In the genomic region with DNA sequence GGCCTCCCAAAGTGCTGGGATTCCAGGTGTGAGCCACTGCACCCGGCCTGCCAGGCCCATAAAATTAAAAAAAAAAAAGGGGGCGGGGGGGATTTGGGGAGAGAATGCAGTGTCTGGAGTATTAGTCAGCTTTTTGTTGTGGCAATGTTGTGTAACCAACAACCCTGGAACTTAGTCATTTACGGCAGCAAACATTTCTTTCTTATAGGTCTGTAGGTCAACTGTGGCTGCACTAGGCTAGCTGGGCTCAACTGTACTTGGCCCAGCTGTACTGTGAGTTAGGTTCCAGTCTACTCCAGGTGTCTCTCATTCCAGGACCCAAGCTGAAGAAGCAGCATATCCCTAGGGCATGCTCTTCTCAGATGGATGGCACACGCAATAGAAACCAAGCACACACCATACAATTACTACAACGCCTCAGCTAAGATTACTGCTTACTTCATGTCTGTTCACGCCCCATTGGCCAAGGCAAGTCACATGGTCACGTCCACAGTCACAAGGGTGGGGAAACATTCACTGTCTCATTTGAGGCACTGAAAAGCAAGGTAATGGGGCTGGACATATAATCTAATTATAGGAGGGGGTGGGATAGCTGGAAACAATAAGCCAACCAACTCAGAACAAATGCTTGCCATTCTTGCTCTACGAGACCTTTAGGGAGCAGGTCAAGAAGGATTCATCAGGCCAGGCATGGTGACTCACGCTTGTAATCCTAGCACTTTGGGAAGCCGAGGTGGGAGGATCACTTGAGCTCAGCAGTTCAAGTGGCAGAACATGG, we compare ENCODE assay signal across 1 cellular context.
A peak's percentile ranks its signal among the peaks of the same experiment; 100 is the strongest.
TF ChIP-seq lines count a peak whose summit lies in the region.

No MANE protein-coding gene starts in this region.

TF ChIP-seq in K562, 482 proteins besides CTCF, POLR2A, EP300 and RAD21 (continued from another document):
- TF ChIP-seq, protein P1, sequence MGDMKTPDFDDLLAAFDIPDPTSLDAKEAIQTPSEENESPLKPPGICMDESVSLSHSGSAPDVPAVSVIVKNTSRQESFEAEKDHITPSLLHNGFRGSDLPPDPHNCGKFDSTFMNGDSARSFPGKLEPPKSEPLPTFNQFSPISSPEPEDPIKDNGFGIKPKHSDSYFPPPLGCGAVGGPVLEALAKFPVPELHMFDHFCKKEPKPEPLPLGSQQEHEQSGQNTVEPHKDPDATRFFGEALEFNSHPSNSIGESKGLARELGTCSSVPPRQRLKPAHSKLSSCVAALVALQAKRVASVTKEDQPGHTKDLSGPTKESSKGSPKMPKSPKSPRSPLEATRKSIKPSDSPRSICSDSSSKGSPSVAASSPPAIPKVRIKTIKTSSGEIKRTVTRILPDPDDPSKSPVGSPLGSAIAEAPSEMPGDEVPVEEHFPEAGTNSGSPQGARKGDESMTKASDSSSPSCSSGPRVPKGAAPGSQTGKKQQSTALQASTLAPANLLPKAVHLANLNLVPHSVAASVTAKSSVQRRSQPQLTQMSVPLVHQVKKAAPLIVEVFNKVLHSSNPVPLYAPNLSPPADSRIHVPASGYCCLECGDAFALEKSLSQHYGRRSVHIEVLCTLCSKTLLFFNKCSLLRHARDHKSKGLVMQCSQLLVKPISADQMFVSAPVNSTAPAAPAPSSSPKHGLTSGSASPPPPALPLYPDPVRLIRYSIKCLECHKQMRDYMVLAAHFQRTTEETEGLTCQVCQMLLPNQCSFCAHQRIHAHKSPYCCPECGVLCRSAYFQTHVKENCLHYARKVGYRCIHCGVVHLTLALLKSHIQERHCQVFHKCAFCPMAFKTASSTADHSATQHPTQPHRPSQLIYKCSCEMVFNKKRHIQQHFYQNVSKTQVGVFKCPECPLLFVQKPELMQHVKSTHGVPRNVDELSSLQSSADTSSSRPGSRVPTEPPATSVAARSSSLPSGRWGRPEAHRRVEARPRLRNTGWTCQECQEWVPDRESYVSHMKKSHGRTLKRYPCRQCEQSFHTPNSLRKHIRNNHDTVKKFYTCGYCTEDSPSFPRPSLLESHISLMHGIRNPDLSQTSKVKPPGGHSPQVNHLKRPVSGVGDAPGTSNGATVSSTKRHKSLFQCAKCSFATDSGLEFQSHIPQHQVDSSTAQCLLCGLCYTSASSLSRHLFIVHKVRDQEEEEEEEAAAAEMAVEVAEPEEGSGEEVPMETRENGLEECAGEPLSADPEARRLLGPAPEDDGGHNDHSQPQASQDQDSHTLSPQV (IDR thresholded peaks at IDR 0.05) = peak; percentile 71
- no peak for TF ChIP-seq HDGF (IDR thresholded peaks at IDR 0.05)
- no peak for TF ChIP-seq GTF2E2 (tag; IDR thresholded peaks at IDR 0.05)
- TF ChIP-seq FOXA3 (CRISPR knock-in tag; conservative IDR thresholded peaks at IDR 0.05 in 1 of 2, IDR thresholded peaks at IDR 0.05 in 1 of 2) = no peak
- TF ChIP-seq ZEB2 (IDR thresholded peaks at IDR 0.05) = no peak
- TF ChIP-seq ZNF695 (CRISPR knock-in tag; IDR thresholded peaks at IDR 0.05) = no peak
- TF ChIP-seq NFATC3 (IDR thresholded peaks at IDR 0.05) = no peak
- TF ChIP-seq NFRKB (IDR thresholded peaks at IDR 0.05; ENCODE audit: low read depth) = no peak
- TF ChIP-seq CCNT2 (IDR thresholded peaks at IDR 0.05; ENCODE audit: borderline replicate concordance, extremely low read depth, insufficient read length, low read depth, low read length) = no peak
- TF ChIP-seq RNF2 (IDR thresholded peaks at IDR 0.05) = no peak
- TF ChIP-seq ELF4 (CRISPR knock-in tag; IDR thresholded peaks at IDR 0.05) = no peak
- TF ChIP-seq MEIS2 (IDR thresholded peaks at IDR 0.05; ENCODE audit: partially characterized antibody) = no peak
- TF ChIP-seq, protein P2, sequence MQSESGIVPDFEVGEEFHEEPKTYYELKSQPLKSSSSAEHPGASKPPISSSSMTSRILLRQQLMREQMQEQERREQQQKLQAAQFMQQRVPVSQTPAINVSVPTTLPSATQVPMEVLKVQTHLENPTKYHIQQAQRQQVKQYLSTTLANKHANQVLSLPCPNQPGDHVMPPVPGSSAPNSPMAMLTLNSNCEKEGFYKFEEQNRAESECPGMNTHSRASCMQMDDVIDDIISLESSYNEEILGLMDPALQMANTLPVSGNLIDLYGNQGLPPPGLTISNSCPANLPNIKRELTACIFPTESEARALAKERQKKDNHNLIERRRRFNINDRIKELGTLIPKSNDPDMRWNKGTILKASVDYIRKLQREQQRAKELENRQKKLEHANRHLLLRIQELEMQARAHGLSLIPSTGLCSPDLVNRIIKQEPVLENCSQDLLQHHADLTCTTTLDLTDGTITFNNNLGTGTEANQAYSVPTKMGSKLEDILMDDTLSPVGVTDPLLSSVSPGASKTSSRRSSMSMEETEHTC (IDR thresholded peaks at IDR 0.05) = no peak
- TF ChIP-seq, protein P3, sequence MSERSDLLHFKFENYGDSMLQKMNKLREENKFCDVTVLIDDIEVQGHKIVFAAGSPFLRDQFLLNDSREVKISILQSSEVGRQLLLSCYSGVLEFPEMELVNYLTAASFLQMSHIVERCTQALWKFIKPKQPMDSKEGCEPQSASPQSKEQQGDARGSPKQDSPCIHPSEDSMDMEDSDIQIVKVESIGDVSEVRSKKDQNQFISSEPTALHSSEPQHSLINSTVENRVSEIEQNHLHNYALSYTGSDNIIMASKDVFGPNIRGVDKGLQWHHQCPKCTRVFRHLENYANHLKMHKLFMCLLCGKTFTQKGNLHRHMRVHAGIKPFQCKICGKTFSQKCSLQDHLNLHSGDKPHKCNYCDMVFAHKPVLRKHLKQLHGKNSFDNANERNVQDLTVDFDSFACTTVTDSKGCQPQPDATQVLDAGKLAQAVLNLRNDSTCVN (CRISPR knock-in tag; IDR thresholded peaks at IDR 0.05) = no peak
- TF ChIP-seq FOXJ3 (CRISPR knock-in tag; IDR thresholded peaks at IDR 0.05) = no peak
- TF ChIP-seq FOXP1 (CRISPR knock-in tag; IDR thresholded peaks at IDR 0.05) = no peak
- no peak for TF ChIP-seq NR2C1 (IDR thresholded peaks at IDR 0.05)
- no peak for TF ChIP-seq NR2C1 (tag; IDR thresholded peaks at IDR 0.05)
- TF ChIP-seq, protein P4, sequence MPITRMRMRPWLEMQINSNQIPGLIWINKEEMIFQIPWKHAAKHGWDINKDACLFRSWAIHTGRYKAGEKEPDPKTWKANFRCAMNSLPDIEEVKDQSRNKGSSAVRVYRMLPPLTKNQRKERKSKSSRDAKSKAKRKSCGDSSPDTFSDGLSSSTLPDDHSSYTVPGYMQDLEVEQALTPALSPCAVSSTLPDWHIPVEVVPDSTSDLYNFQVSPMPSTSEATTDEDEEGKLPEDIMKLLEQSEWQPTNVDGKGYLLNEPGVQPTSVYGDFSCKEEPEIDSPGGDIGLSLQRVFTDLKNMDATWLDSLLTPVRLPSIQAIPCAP (CRISPR knock-in tag; IDR thresholded peaks at IDR 0.05; ENCODE audit: borderline replicate concordance) = no peak
- TF ChIP-seq PHF21A (IDR thresholded peaks at IDR 0.05; ENCODE audit: borderline replicate concordance, low read depth) = no peak
- TF ChIP-seq SMAD4 (CRISPR knock-in tag; conservative IDR thresholded peaks at IDR 0.05) = 0 out of 2 replicates have a peak, but pooled peaks have one; percentile 21
- TF ChIP-seq, protein P5, sequence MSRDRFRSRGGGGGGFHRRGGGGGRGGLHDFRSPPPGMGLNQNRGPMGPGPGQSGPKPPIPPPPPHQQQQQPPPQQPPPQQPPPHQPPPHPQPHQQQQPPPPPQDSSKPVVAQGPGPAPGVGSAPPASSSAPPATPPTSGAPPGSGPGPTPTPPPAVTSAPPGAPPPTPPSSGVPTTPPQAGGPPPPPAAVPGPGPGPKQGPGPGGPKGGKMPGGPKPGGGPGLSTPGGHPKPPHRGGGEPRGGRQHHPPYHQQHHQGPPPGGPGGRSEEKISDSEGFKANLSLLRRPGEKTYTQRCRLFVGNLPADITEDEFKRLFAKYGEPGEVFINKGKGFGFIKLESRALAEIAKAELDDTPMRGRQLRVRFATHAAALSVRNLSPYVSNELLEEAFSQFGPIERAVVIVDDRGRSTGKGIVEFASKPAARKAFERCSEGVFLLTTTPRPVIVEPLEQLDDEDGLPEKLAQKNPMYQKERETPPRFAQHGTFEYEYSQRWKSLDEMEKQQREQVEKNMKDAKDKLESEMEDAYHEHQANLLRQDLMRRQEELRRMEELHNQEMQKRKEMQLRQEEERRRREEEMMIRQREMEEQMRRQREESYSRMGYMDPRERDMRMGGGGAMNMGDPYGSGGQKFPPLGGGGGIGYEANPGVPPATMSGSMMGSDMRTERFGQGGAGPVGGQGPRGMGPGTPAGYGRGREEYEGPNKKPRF (IDR thresholded peaks at IDR 0.05; ENCODE audit: low read depth, low read length) = no peak
- TF ChIP-seq, protein P6, sequence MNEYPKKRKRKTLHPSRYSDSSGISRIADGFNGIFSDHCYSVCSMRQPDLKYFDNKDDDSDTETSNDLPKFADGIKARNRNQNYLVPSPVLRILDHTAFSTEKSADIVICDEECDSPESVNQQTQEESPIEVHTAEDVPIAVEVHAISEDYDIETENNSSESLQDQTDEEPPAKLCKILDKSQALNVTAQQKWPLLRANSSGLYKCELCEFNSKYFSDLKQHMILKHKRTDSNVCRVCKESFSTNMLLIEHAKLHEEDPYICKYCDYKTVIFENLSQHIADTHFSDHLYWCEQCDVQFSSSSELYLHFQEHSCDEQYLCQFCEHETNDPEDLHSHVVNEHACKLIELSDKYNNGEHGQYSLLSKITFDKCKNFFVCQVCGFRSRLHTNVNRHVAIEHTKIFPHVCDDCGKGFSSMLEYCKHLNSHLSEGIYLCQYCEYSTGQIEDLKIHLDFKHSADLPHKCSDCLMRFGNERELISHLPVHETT (CRISPR knock-in tag; conservative IDR thresholded peaks at IDR 0.05 in 1 of 2, IDR thresholded peaks at IDR 0.05 in 1 of 2) = peak in 1 of 2 experiments; percentile 50; a peak in 2 of 4 replicates
- TF ChIP-seq GABPB1 (CRISPR knock-in tag; IDR thresholded peaks at IDR 0.05) = no peak
- TF ChIP-seq, protein P7, sequence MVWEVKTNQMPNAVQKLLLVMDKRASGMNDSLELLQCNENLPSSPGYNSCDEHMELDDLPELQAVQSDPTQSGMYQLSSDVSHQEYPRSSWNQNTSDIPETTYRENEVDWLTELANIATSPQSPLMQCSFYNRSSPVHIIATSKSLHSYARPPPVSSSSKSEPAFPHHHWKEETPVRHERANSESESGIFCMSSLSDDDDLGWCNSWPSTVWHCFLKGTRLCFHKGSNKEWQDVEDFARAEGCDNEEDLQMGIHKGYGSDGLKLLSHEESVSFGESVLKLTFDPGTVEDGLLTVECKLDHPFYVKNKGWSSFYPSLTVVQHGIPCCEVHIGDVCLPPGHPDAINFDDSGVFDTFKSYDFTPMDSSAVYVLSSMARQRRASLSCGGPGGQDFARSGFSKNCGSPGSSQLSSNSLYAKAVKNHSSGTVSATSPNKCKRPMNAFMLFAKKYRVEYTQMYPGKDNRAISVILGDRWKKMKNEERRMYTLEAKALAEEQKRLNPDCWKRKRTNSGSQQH (CRISPR knock-in tag; IDR thresholded peaks at IDR 0.05) = no peak
- TF ChIP-seq HEY1 (CRISPR knock-in tag; IDR thresholded peaks at IDR 0.05; ENCODE audit: borderline replicate concordance) = no peak
- no peak for TF ChIP-seq MCM3 (IDR thresholded peaks at IDR 0.05)
- no peak for TF ChIP-seq ESRRA (IDR thresholded peaks at IDR 0.05; ENCODE audit: borderline replicate concordance, low read depth)
- no peak for TF ChIP-seq MYBL2 (IDR thresholded peaks at IDR 0.05; ENCODE audit: low read depth)
- TF ChIP-seq MYBL2 (CRISPR knock-in tag; IDR thresholded peaks at IDR 0.05; ENCODE audit: borderline replicate concordance) = no peak
- no peak for TF ChIP-seq RBM14 (IDR thresholded peaks at IDR 0.05; ENCODE audit: borderline replicate concordance, insufficient read depth, low read depth, low read length)
- no peak for TF ChIP-seq POLR2G (IDR thresholded peaks at IDR 0.05; ENCODE audit: low read depth, low read length)
- no peak; the same call in 1 of the 2 replicates for TF ChIP-seq HDAC8 (tag; IDR thresholded peaks at IDR 0.05)
- no peak for TF ChIP-seq MYC (IDR thresholded peaks at IDR 0.05; ENCODE audit: low read depth, low read length)
- no peak for TF ChIP-seq MYC (CRISPR knock-in tag; IDR thresholded peaks at IDR 0.05; ENCODE audit: borderline replicate concordance, low read depth)
- TF ChIP-seq KAT8 (IDR thresholded peaks at IDR 0.05; ENCODE audit: low read depth) = no peak
- no peak for TF ChIP-seq NCOA4 (IDR thresholded peaks at IDR 0.05; ENCODE audit: partially characterized antibody)
- TF ChIP-seq SMARCA4 (IDR thresholded peaks at IDR 0.05) = peak; percentile 76
- TF ChIP-seq MTA3 (IDR thresholded peaks at IDR 0.05; ENCODE audit: borderline replicate concordance) = no peak
- no peak for TF ChIP-seq XRCC4 (IDR thresholded peaks at IDR 0.05; ENCODE audit: extremely low read depth, insufficient read depth, insufficient read length)
- no peak for TF ChIP-seq ZNF707 (CRISPR knock-in tag; conservative IDR thresholded peaks at IDR 0.05)
- TF ChIP-seq, protein P8, sequence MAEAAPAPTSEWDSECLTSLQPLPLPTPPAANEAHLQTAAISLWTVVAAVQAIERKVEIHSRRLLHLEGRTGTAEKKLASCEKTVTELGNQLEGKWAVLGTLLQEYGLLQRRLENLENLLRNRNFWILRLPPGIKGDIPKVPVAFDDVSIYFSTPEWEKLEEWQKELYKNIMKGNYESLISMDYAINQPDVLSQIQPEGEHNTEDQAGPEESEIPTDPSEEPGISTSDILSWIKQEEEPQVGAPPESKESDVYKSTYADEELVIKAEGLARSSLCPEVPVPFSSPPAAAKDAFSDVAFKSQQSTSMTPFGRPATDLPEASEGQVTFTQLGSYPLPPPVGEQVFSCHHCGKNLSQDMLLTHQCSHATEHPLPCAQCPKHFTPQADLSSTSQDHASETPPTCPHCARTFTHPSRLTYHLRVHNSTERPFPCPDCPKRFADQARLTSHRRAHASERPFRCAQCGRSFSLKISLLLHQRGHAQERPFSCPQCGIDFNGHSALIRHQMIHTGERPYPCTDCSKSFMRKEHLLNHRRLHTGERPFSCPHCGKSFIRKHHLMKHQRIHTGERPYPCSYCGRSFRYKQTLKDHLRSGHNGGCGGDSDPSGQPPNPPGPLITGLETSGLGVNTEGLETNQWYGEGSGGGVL (CRISPR knock-in tag; IDR thresholded peaks at IDR 0.05) = no peak
- peak; percentile 95 for TF ChIP-seq L3MBTL2 (IDR thresholded peaks at IDR 0.05)
- no peak for TF ChIP-seq GABPA (tag; conservative IDR thresholded peaks at IDR 0.05; ENCODE audit: low read depth)
- 0 out of 2 replicates have a peak, but pooled peaks have one; percentile 28 for TF ChIP-seq BACH1 (tag; IDR thresholded peaks at IDR 0.05)
- TF ChIP-seq, protein P9, sequence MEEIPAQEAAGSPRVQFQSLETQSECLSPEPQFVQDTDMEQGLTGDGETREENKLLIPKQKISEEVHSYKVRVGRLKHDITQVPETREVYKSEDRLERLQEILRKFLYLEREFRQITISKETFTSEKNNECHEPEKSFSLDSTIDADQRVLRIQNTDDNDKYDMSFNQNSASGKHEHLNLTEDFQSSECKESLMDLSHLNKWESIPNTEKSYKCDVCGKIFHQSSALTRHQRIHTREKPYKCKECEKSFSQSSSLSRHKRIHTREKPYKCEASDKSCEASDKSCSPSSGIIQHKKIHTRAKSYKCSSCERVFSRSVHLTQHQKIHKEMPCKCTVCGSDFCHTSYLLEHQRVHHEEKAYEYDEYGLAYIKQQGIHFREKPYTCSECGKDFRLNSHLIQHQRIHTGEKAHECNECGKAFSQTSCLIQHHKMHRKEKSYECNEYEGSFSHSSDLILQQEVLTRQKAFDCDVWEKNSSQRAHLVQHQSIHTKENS (CRISPR knock-in tag; IDR thresholded peaks at IDR 0.05) = no peak
TF ChIP-seq in K562: peak in this region for 54.
